Comparison of ENCODE assay signal across 17 cellular contexts in the genomic region with DNA sequence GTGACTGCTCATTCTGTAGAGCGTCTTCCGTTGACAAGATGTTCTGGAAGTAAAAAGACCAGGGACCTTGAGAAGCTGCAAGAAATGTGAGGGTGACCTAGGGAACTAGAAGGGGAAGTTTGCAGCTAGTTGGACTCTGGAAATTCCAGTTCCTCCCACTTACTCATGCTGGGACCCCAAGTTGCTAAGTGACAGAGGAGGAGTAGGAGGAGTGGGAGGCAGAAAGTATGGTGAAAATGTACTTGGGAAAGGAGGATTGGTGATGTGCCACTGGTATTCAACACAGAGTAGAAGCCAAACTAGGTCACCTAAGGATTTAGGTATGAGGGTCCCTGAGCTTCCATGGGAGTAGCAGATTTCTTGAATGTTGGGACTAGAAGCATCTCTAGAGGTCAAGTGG.
DNase-seq lines count a peak whose midpoint lies in the region; ATAC-seq and TF ChIP-seq lines count a peak whose summit lies in the region.
"Had no signal": no experiment of that assay in that cellular context is flagged by ENCODE, and none has a peak within 500 bp of the region (broad histone marks: within the 10 kb centered on the region; RNA-seq: fewer than 3 reads in every experiment).

No MANE protein-coding gene starts in this region.

- no peak for ATAC-seq in HG02798 (IDR thresholded peaks at IDR 0.05; ENCODE audit: poor library complexity, unreplicated experiment)
- ATAC-seq in heart right ventricle: no peak
- ATAC-seq: GM12878, GM23338 had no signal

- POLR2A ChIA-PET in HEK293 (lab: Yijun Ruan, JAX): no interaction called here

- no peaks in the 10 kb centered on the region for H3K79me2 ChIP-seq in smooth muscle cell (ENCODE audit: low read depth)

- WGBS in smooth muscle cell (ENCODE audit: low lambda C conversion rate): 86% methylated on average over 2 of the region's 2 CpGs
- WGBS in heart right ventricle, 2 donors: 96 to 97% methylated on average over 2 of the region's 2 CpGs

- H3K9ac ChIP-seq in smooth muscle cell (ENCODE audit: low read depth): no peak overlapping the region
- H3K9ac ChIP-seq: BLaER1 had no signal

- H3K4me2 ChIP-seq in smooth muscle cell: peak overlapping the region; percentile 31
- H3K4me2 ChIP-seq: BLaER1, GM23338 had no signal

- no peaks in the 10 kb centered on the region for H3K27me3 ChIP-seq in smooth muscle cell (ENCODE audit: low read depth)
- peaks cover 0 to 16% (median 0%) of the 10 kb centered on the region in 7 donors for H3K27me3 ChIP-seq in heart right ventricle
- H3K27me3 ChIP-seq: BLaER1 had no signal

- H3K4me3 ChIP-seq in HEK293 (ENCODE audit: low read depth, low read length) (no peak overlapping the region), smooth muscle cell (no peak overlapping the region), heart right ventricle (no peak overlapping the region)
- H3K4me3 ChIP-seq: BLaER1, GM12878, GM23338 had no signal

- H4K20me1 ChIP-seq in smooth muscle cell (ENCODE audit: low read depth): no peaks in the 10 kb centered on the region
- H4K20me1 ChIP-seq: BLaER1 had no signal

- no peaks in the 10 kb centered on the region for H3K4me1 ChIP-seq in HEK293 (ENCODE audit: control insufficient read depth, insufficient read depth, low read length)
- no peaks in the 10 kb centered on the region for H3K4me1 ChIP-seq in smooth muscle cell (ENCODE audit: low read depth)
- H3K4me1 ChIP-seq in heart right ventricle: peaks cover 0 to 12% (median 6%) of the 10 kb centered on the region in 9 donors

- H3K36me3 ChIP-seq in HEK293 (ENCODE audit: control insufficient read depth in 2 of 2, insufficient read depth in 1 of 2, low read length in 2 of 2) (no peaks in the 10 kb centered on the region), smooth muscle cell (ENCODE audit: low read depth) (no peaks in the 10 kb centered on the region), heart right ventricle (no peaks in the 10 kb centered on the region)
- H3K36me3 ChIP-seq: BLaER1 had no signal

- CTCF ChIA-PET in HEK293 (lab: Yijun Ruan, JAX): interaction anchor here (0.6 to 2.4 kb wide), 7 partner anchors 10 to 776 kb away, joined by 3 to 11 read pairs (median 4); no protein-coding TSS in a partner anchor

- TF ChIP-seq CTCF in HEK293 (tag by site-specific recombination; IDR thresholded peaks at IDR 0.05) (no peak), smooth muscle cell (IDR thresholded peaks at IDR 0.05; ENCODE audit: borderline replicate concordance, insufficient read depth, poor library complexity, severe bottlenecking) (no peak), heart right ventricle (IDR thresholded peaks at IDR 0.05) (no peak)

- no peak overlapping the region for H2AFZ ChIP-seq in smooth muscle cell (ENCODE audit: low read depth)
- H2AFZ ChIP-seq: GM23338 had no signal

- no peaks in the 10 kb centered on the region for H3K9me3 ChIP-seq in HEK293 (ENCODE audit: control insufficient read depth, insufficient read depth, low read depth, low read length)
- no peaks in the 10 kb centered on the region for H3K9me3 ChIP-seq in smooth muscle cell (replicated peaks; ENCODE audit: low read depth)
- no peaks in the 10 kb centered on the region for H3K9me3 ChIP-seq in heart right ventricle
- H3K9me3 ChIP-seq: BLaER1 had no signal

- peak; percentile 9 for DNase-seq in CD1c-positive myeloid dendritic cell (ENCODE audit: extremely low spot score)
- DNase-seq in smooth muscle cell (lab: John Stamatoyannopoulos, UW; ENCODE audit: unreplicated experiment): no peak
- no peak for DNase-seq in NCI-H1436 treated with DMSO at 0.1 percent for 48 hours (lab: John Stamatoyannopoulos, UW)
- no peak for DNase-seq in heart right ventricle
- DNase-seq: CD4-positive, alpha-beta T cell; CD8-positive, alpha-beta memory T cell; DMS 273 treated with DMSO at 0.1 percent for 48 hours; DMS79; EL; GDM1; H9 had no signal

- no peaks in the 10 kb centered on the region for H3F3A ChIP-seq in smooth muscle cell (ENCODE audit: low read depth)

- intact Hi-C loops in heart right ventricle (cut with DNase I): loop anchor here in 2 of 10 donors (10.0 kb wide), 1 partner anchor 269 kb away; no protein-coding TSS in a partner anchor

- H3K27ac ChIP-seq in HEK293 (ENCODE audit: extremely low read depth, low read depth, low read length): no peak overlapping the region
- H3K27ac ChIP-seq in smooth muscle cell (ENCODE audit: low read depth): no peak overlapping the region
- H3K27ac ChIP-seq in heart right ventricle: no peak overlapping the region
- H3K27ac ChIP-seq: BLaER1, C4-2B had no signal

TF ChIP-seq in HEK293, 187 proteins besides CTCF, POLR2A, EP300 and RAD21:
- TF ChIP-seq ZNF560 (tag by site-specific recombination; IDR thresholded peaks at IDR 0.05; ENCODE audit: borderline replicate concordance) (no peak), ZNF157 (tag by site-specific recombination; IDR thresholded peaks at IDR 0.05) (no peak), EGR2 (tag by site-specific recombination; IDR thresholded peaks at IDR 0.05; ENCODE audit: low read depth) (peak; percentile 65), KLF9 (tag by site-specific recombination; IDR thresholded peaks at IDR 0.05; ENCODE audit: low read depth) (no peak), ZNF266 (tag by site-specific recombination; IDR thresholded peaks at IDR 0.05; ENCODE audit: low read depth) (no peak), ZFHX2 (tag by site-specific recombination; conservative IDR thresholded peaks at IDR 0.05) (peak; percentile 69), ZNF114 (tag by site-specific recombination; IDR thresholded peaks at IDR 0.05) (no peak)
- TF ChIP-seq, protein P1, sequence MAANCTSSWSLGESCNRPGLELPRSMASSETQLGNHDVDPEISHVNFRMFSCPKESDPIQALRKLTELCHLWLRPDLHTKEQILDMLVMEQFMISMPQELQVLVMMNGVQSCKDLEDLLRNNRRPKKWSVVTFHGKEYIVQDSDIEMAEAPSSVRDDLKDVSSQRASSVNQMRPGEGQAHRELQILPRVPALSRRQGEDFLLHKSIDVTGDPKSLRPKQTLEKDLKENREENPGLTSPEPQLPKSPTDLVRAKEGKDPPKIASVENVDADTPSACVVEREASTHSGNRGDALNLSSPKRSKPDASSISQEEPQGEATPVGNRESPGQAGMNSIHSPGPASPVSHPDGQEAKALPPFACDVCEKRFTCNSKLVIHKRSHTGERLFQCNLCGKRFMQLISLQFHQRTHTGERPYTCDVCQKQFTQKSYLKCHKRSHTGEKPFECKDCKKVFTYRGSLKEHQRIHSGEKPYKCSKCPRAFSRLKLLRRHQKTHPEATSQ (tag by site-specific recombination; IDR thresholded peaks at IDR 0.05): no peak
